ENCODE assay signal across 1 cellular context in genomic region chr2:10830203-10830602, GRCh38.
TF ChIP-seq lines count a peak whose summit lies in the region.

No MANE protein-coding gene starts in this region.

TF ChIP-seq in liver, 16 proteins besides CTCF, POLR2A, EP300 and RAD21 (continued from another document):
- no peak for TF ChIP-seq ZBTB33 (IDR thresholded peaks at IDR 0.05)
- TF ChIP-seq SP1 (IDR thresholded peaks at IDR 0.05), result peak; percentile 97
- peak; percentile 30 for TF ChIP-seq NR2F2 (IDR thresholded peaks at IDR 0.05)
- no peak for TF ChIP-seq EGR1 (IDR thresholded peaks at IDR 0.05; ENCODE audit: low read depth in 2 of 2)
- TF ChIP-seq HNF4A (conservative IDR thresholded peaks at IDR 0.05), result peak; percentile 91
- no peak for TF ChIP-seq FOXA1 (IDR thresholded peaks at IDR 0.05)
- TF ChIP-seq, protein P1, sequence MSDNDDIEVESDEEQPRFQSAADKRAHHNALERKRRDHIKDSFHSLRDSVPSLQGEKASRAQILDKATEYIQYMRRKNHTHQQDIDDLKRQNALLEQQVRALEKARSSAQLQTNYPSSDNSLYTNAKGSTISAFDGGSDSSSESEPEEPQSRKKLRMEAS (IDR thresholded peaks at IDR 0.05), result peak; percentile 75
- peak; percentile 96 to 97 for TF ChIP-seq RXRA (IDR thresholded peaks at IDR 0.05)
- TF ChIP-seq HNF4G (IDR thresholded peaks at IDR 0.05), result peak; percentile 82
